Comparison of ENCODE assay signal across 12 cellular contexts in the genomic region with DNA sequence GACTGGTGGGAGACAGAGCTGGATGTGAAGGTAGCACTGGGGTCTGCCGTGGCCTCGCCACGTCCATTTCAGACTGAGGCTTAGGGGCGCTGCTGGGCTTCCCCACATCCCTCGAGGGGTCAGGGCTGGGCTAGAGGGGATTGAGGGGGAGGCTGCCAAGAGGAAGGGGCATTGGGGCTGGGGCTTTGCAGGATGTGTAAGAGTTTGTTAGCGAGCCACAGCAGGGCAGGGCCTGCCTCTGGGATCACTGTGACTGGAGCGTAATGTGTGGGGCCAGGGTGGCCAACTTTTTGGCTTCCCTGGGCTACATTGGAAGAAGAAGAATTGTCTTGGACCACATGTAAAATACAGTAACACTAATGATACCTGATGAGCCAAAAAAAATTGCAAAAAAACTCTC. TPM values are rescaled to one million over a fixed set of nuclear protein-coding genes. Genes with fewer than 3 reads are reported as not detected.
DNase-seq lines count a peak whose midpoint lies in the region; ATAC-seq and TF ChIP-seq lines count a peak whose summit lies in the region.
"Had no signal": no experiment of that assay in that cellular context is flagged by ENCODE, and none has a peak within 500 bp of the region (broad histone marks: within the 10 kb centered on the region; RNA-seq: fewer than 3 reads in every experiment).

No MANE protein-coding gene starts in this region.

- H3K27me3 ChIP-seq in CD4-positive, alpha-beta T cell (ENCODE audit: control insufficient read depth, insufficient read depth, low read length) = no peaks in the 10 kb centered on the region
- no peaks in the 10 kb centered on the region for H3K27me3 ChIP-seq in neutrophil
- H3K27me3 ChIP-seq: esophagus squamous epithelium had no signal

- intact Hi-C loops in CD4-positive, alpha-beta T cell (cut with DNase I, micrococcal nuclease) = no loop called here
- intact Hi-C loops in dendritic cell treated with granulocyte-macrophage colony-stimulating factor and Interleukin-4, amounts not matched to agents 40 ng/mL and 50 ng/mL, for 4 days (cut with micrococcal nuclease) = no loop called here

- no peaks in the 10 kb centered on the region for H3K9me3 Mint-ChIP-seq in CD4-positive, alpha-beta T cell
- no peaks in the 10 kb centered on the region for H3K9me3 Mint-ChIP-seq in dendritic cell treated with granulocyte-macrophage colony-stimulating factor and Interleukin-4, amounts not matched to agents 40 ng/mL and 50 ng/mL, for 4 days

- H3K4me1 ChIP-seq in neutrophil (ENCODE audit: control insufficient read depth in 1 of 2, insufficient read depth in 1 of 2, low read depth in 1 of 2, low read length in 1 of 2) = peaks cover 26 to 59% of the 10 kb centered on the region in 2 experiments

- no peaks in the 10 kb centered on the region for H3K9me3 ChIP-seq in CD4-positive, alpha-beta T cell (ENCODE audit: control insufficient read depth, low read length)
- H3K9me3 ChIP-seq in neutrophil = no peaks in the 10 kb centered on the region
- H3K9me3 ChIP-seq: esophagus squamous epithelium had no signal

- DNase-seq in CD4-positive, alpha-beta T cell = no peak
- DNase-seq in LNCaP clone FGC (ENCODE audit: low read depth) (no peak), DMS153 (lab: John Stamatoyannopoulos, UW) (no peak), midbrain (lab: John Stamatoyannopoulos, UW) (no peak)
- no peak for DNase-seq in effector CD4-positive, alpha-beta T cell
- DNase-seq: esophagus squamous epithelium, MV-4-11, NCI-H748 treated with DMSO at 0.1 percent for 48 hours had no signal

- POLR2A ChIA-PET in CD4-positive, alpha-beta T cell (lab: Charles Lee) = interaction anchor here (1.7 kb wide), 1 partner anchor 329 kb away, joined by 3 read pairs; a partner anchor contains a TSS

- peak overlapping the region; percentile 74 for H3K27ac Mint-ChIP-seq in CD4-positive, alpha-beta T cell
- H3K27ac Mint-ChIP-seq in dendritic cell treated with granulocyte-macrophage colony-stimulating factor and Interleukin-4, amounts not matched to agents 40 ng/mL and 50 ng/mL, for 4 days = peak overlapping the region; percentile 77

- no peak overlapping the region for H3K27ac ChIP-seq in CD4-positive, alpha-beta T cell (ENCODE audit: low read depth, low read length)
- peak overlapping the region; percentile 65 for H3K27ac ChIP-seq in neutrophil

- ATAC-seq in CD4-positive, alpha-beta T cell (ENCODE audit: poor library complexity) = no peak
- ATAC-seq in HG03354 (IDR thresholded peaks at IDR 0.05; ENCODE audit: poor library complexity, severe bottlenecking, unreplicated experiment) = no peak

- CTCF ChIA-PET in CD4-positive, alpha-beta T cell (lab: Charles Lee) = no interaction called here

- H3K4me1 Mint-ChIP-seq in CD4-positive, alpha-beta T cell (ENCODE audit: low read depth) = peaks cover 30% of the 10 kb centered on the region
- H3K4me1 Mint-ChIP-seq in dendritic cell treated with granulocyte-macrophage colony-stimulating factor and Interleukin-4, amounts not matched to agents 40 ng/mL and 50 ng/mL, for 4 days (ENCODE audit: low read depth) = peaks cover 90% of the 10 kb centered on the region

- H3K36me3 Mint-ChIP-seq in CD4-positive, alpha-beta T cell (ENCODE audit: low read depth) = no peaks in the 10 kb centered on the region
- peaks cover 92% of the 10 kb centered on the region for H3K36me3 Mint-ChIP-seq in dendritic cell treated with granulocyte-macrophage colony-stimulating factor and Interleukin-4, amounts not matched to agents 40 ng/mL and 50 ng/mL, for 4 days (ENCODE audit: low read depth)

- H3K36me3 ChIP-seq in neutrophil = peaks cover 59% of the 10 kb centered on the region

- H3K4me3 Mint-ChIP-seq in CD4-positive, alpha-beta T cell = peak overlapping the region; percentile 78
- H3K4me3 Mint-ChIP-seq in dendritic cell treated with granulocyte-macrophage colony-stimulating factor and Interleukin-4, amounts not matched to agents 40 ng/mL and 50 ng/mL, for 4 days = peak overlapping the region; percentile 67

- H3K4me3 ChIP-seq in LNCaP clone FGC (ENCODE audit: low read depth, low read length) = peak overlapping the region; percentile 24
- H3K4me3 ChIP-seq in neutrophil (ENCODE audit: low read depth in 1 of 2, low read length in 1 of 2) = peak overlapping the region in 1 of 2 experiments; percentile 65

- H3K27me3 Mint-ChIP-seq in CD4-positive, alpha-beta T cell = no peaks in the 10 kb centered on the region
- no peaks in the 10 kb centered on the region for H3K27me3 Mint-ChIP-seq in dendritic cell treated with granulocyte-macrophage colony-stimulating factor and Interleukin-4, amounts not matched to agents 40 ng/mL and 50 ng/mL, for 4 days

- TF ChIP-seq CTCF in CD4-positive, alpha-beta T cell (IDR thresholded peaks at IDR 0.05) = no peak
- TF ChIP-seq CTCF in LNCaP clone FGC (IDR thresholded peaks at IDR 0.05; ENCODE audit: control insufficient read depth, extremely low read depth, insufficient read depth) (no peak), neutrophil (IDR thresholded peaks at IDR 0.05) (no peak)

RNA-seq across cellular contexts. Expression of a gene that starts 14.1 kb away (rescaled TPM):
- total RNA-seq in CD4-positive, alpha-beta T cell = 1 to 10 TPM; 3.7 to 4.1 TPM

RNA-seq across cellular contexts. Expression of a gene that starts 22.8 kb away (rescaled TPM):
- total RNA-seq in CD4-positive, alpha-beta T cell = 1 to 10 TPM; 1.5 to 1.6 TPM

RNA-seq across cellular contexts. Expression of a gene that starts 26.9 kb away (rescaled TPM):
- 100 to 1,000 TPM; 309 to 313 TPM for total RNA-seq in CD4-positive, alpha-beta T cell

RNA-seq across cellular contexts. Expression of a gene that starts 44.2 kb away (rescaled TPM):
- 10 to 100 TPM; 16.8 to 17.1 TPM for total RNA-seq in CD4-positive, alpha-beta T cell

RNA-seq across cellular contexts. Expression of a gene that starts 46.6 kb away (rescaled TPM):
- not detected for total RNA-seq in CD4-positive, alpha-beta T cell
- total RNA-seq: esophagus squamous epithelium, H1 had no signal
